34 cellular contexts compared by ENCODE assay signal in genomic region chr10:60453031-60453430, GRCh38.
"Had no signal": no experiment of that assay in that cellular context is flagged by ENCODE, and none has a peak within 500 bp of the region (broad histone marks: within the 10 kb centered on the region; RNA-seq: fewer than 3 reads in every experiment).

No MANE protein-coding gene starts in this region.

- H3K4me3 Mint-ChIP-seq: activated B cell treated with CpG ODN at 0.5 μM for 24 hours; activated CD4-positive, alpha-beta memory T cell treated with anti-CD3 and anti-CD28 coated beads for 36 hours; activated naive CD4-positive, alpha-beta T cell treated with anti-CD3 and anti-CD28 coated beads, Interleukin-2, amount 10 ng/mL, durations not matched to agents 7 days and 5 days; activated naive CD8-positive, alpha-beta T cell; activated naive CD8-positive, alpha-beta T cell treated with anti-CD3 and anti-CD28 coated beads, Interleukin-2, amount 50 U/mL, for 24 hours; activated T-cell treated with anti-CD3 and anti-CD28 coated beads, Interleukin-2, amount 50 U/mL, for 4 hours; activated T-helper 1 cell treated with anti-CD3 and anti-CD28 coated beads, Interleukin-12 subunit alpha, Interleukin-12 subunit beta, Interleukin-2, Interleukin-4 antibody, amounts not matched to agents 30 ng/mL and 10 ng/mL and 1 ng/mL, durations not matched to agents 14 hours and 24 hours and 36 hours; T-helper 1 cell treated with Interleukin-12 subunit alpha and Interleukin-12 subunit beta and Interleukin-4 antibody, amounts not matched to agents 30 μg/mL and 1 μg/mL, for 36 hours; T-helper 2 cell treated with Interferon-gamma antibody and Interleukin-4, amounts not matched to agents 5 μg/mL and 100 μg/mL, for 36 hours had no signal

- H3K4me1 ChIP-seq: body of pancreas, Peyer's patch, SJSA1 had no signal

- ATAC-seq: activated naive CD8-positive, alpha-beta T cell treated with anti-CD3 and anti-CD28 coated beads, Interleukin-2, amount 50 U/mL, for 24 hours; activated T-cell treated with anti-CD3 and anti-CD28 coated beads, Interleukin-2, amount 50 U/mL, for 4 hours; body of pancreas; K562; PC-3 had no signal

- H3K9me3 ChIP-seq: body of pancreas, Peyer's patch, SJSA1, SK-N-SH had no signal

- H3K27me3 ChIP-seq: body of pancreas, Peyer's patch, SJSA1 had no signal

- H3K9ac ChIP-seq: SK-N-SH had no signal

- H3K9me3 Mint-ChIP-seq: activated B cell treated with CpG ODN at 0.5 μM for 24 hours; activated CD4-positive, alpha-beta memory T cell treated with anti-CD3 and anti-CD28 coated beads for 36 hours; activated naive CD4-positive, alpha-beta T cell treated with anti-CD3 and anti-CD28 coated beads, Interleukin-2, amount 10 ng/mL, durations not matched to agents 7 days and 5 days; activated naive CD8-positive, alpha-beta T cell treated with anti-CD3 and anti-CD28 coated beads, Interleukin-2, amount 50 U/mL, for 24 hours; activated T-cell treated with anti-CD3 and anti-CD28 coated beads, Interleukin-2, amount 50 U/mL, for 4 hours; activated T-helper 1 cell treated with anti-CD3 and anti-CD28 coated beads, Interleukin-12 subunit alpha, Interleukin-12 subunit beta, Interleukin-2, Interleukin-4 antibody, amounts not matched to agents 30 ng/mL and 10 ng/mL and 1 ng/mL, durations not matched to agents 14 hours and 24 hours and 36 hours; T-helper 1 cell treated with Interleukin-12 subunit alpha and Interleukin-12 subunit beta and Interleukin-4 antibody, amounts not matched to agents 30 μg/mL and 1 μg/mL, for 36 hours; T-helper 2 cell treated with Interferon-gamma antibody and Interleukin-4, amounts not matched to agents 5 μg/mL and 100 μg/mL, for 36 hours had no signal

- H3K4me2 ChIP-seq: SK-N-SH had no signal

- H3K4me1 Mint-ChIP-seq: activated naive CD4-positive, alpha-beta T cell treated with anti-CD3 and anti-CD28 coated beads, Interleukin-2, amount 10 ng/mL, durations not matched to agents 7 days and 5 days; activated naive CD8-positive, alpha-beta T cell treated with anti-CD3 and anti-CD28 coated beads, Interleukin-2, amount 50 U/mL, for 24 hours had no signal

- H3K27me3 Mint-ChIP-seq: activated B cell treated with CpG ODN at 0.5 μM for 24 hours; activated CD4-positive, alpha-beta memory T cell treated with anti-CD3 and anti-CD28 coated beads for 36 hours; activated naive CD4-positive, alpha-beta T cell treated with anti-CD3 and anti-CD28 coated beads, Interleukin-2, amount 10 ng/mL, durations not matched to agents 7 days and 5 days; activated naive CD8-positive, alpha-beta T cell; activated naive CD8-positive, alpha-beta T cell treated with anti-CD3 and anti-CD28 coated beads, Interleukin-2, amount 50 U/mL, for 24 hours had no signal

- H3K27ac ChIP-seq: body of pancreas, Peyer's patch, SJSA1 had no signal

- H3K4me3 ChIP-seq: body of pancreas, K562, Peyer's patch, SJSA1 had no signal

- H3K36me3 ChIP-seq: Peyer's patch, SJSA1 had no signal

- H3K27ac Mint-ChIP-seq: activated B cell treated with CpG ODN at 0.5 μM for 24 hours; activated CD4-positive, alpha-beta memory T cell treated with anti-CD3 and anti-CD28 coated beads for 36 hours; activated naive CD4-positive, alpha-beta T cell treated with anti-CD3 and anti-CD28 coated beads, Interleukin-2, amount 10 ng/mL, durations not matched to agents 7 days and 5 days; activated naive CD8-positive, alpha-beta T cell; activated naive CD8-positive, alpha-beta T cell treated with anti-CD3 and anti-CD28 coated beads, Interleukin-2, amount 50 U/mL, for 24 hours; activated T-helper 1 cell treated with anti-CD3 and anti-CD28 coated beads, Interleukin-12 subunit alpha, Interleukin-12 subunit beta, Interleukin-2, Interleukin-4 antibody, amounts not matched to agents 30 ng/mL and 10 ng/mL and 1 ng/mL, durations not matched to agents 14 hours and 24 hours and 36 hours; T-helper 1 cell treated with Interleukin-12 subunit alpha and Interleukin-12 subunit beta and Interleukin-4 antibody, amounts not matched to agents 30 μg/mL and 1 μg/mL, for 36 hours; T-helper 2 cell treated with Interferon-gamma antibody and Interleukin-4, amounts not matched to agents 5 μg/mL and 100 μg/mL, for 36 hours had no signal

- DNase-seq: activated B cell treated with CpG ODN at 0.5 μM for 24 hours; activated CD4-positive, alpha-beta memory T cell treated with anti-CD3 and anti-CD28 coated beads for 36 hours; activated CD4-positive, alpha-beta T cell treated with anti-CD3 and anti-CD28 coated beads for 4 hours; activated CD4-positive, alpha-beta T cell treated with anti-CD3 and anti-CD28 coated beads, Interleukin-2, amount 50 U/mL, for 1 hour; activated CD4-positive, CD25-positive, alpha-beta regulatory T cell treated with anti-CD3 and anti-CD28 coated beads, Interleukin-2, amount 50 U/mL, for 72 hours; activated CD8-positive, alpha-beta memory T cell treated with anti-CD3 and anti-CD28 coated beads, Interleukin-2, amount 50 U/mL, for 4 hours; activated effector memory CD4-positive, alpha-beta T cell treated with Interleukin-2 at 50 U/mL for 16 hours; activated naive CD4-positive, alpha-beta T cell treated with anti-CD3 and anti-CD28 coated beads, Interleukin-2, amount 10 ng/mL, durations not matched to agents 7 days and 5 days; activated naive CD8-positive, alpha-beta T cell treated with anti-CD3 and anti-CD28 coated beads, Interleukin-2, amount 50 U/mL, for 24 hours; activated T-cell treated with anti-CD3 and anti-CD28 coated beads for 4 hours; activated T-cell treated with anti-CD3 and anti-CD28 coated beads, Interleukin-2, amount 50 U/mL, for 4 hours; amniotic stem cell; body of pancreas; caudate nucleus; cerebellar nuclear complex; NCI-H1092 treated with DMSO at 0.1 percent for 48 hours; NCI-H1417 treated with DMSO at 0.1 percent for 48 hours; NCI-H187 treated with DMSO at 0.1 percent for 48 hours; NCI-H2081; NCI-H226; NCI-H446 treated with DMSO at 0.1 percent for 48 hours; NCI-H524; NCI-H69; PC-3; Peyer's patch; RPMI8226; SHP77 treated with DMSO at 0.1 percent for 48 hours; SK-N-SH had no signal

- H3K36me3 Mint-ChIP-seq: activated CD4-positive, alpha-beta memory T cell treated with anti-CD3 and anti-CD28 coated beads for 36 hours; activated naive CD4-positive, alpha-beta T cell treated with anti-CD3 and anti-CD28 coated beads, Interleukin-2, amount 10 ng/mL, durations not matched to agents 7 days and 5 days; activated naive CD8-positive, alpha-beta T cell had no signal
